ENCODE assay signal across 17 cellular contexts in genomic region chr10:15211464-15211979, GRCh38. TPM values are rescaled to one million over a fixed set of nuclear protein-coding genes. Genes with fewer than 3 reads are reported as not detected.
A peak's percentile ranks its signal among the peaks of the same experiment; 100 is the strongest.
DNase-seq lines count a peak whose midpoint lies in the region; ATAC-seq, FAIRE-seq and TF ChIP-seq lines count a peak whose summit lies in the region.
"Had no signal": no experiment of that assay in that cellular context is flagged by ENCODE, and none has a peak within 500 bp of the region (broad histone marks: within the 10 kb centered on the region; RNA-seq: fewer than 3 reads in every experiment).

No MANE protein-coding gene starts in this region.

- H3K36me3 ChIP-seq in Panc1 (ENCODE audit: control insufficient read depth, insufficient read depth, low read length) (no peaks in the 10 kb centered on the region), endothelial cell of umbilical vein (ENCODE audit: control insufficient read depth in 2 of 2, extremely low read depth in 1 of 2, insufficient read depth in 2 of 2, low read length in 2 of 2) (peaks cover 11 to 13% of the 10 kb centered on the region in 2 experiments), kidney (ENCODE audit: control insufficient read depth in 1 of 2, insufficient read depth in 2 of 2, low read length in 2 of 2) (peaks cover 0 to 6% of the 10 kb centered on the region in 2 donors)

- POLR2A ChIA-PET in Panc1 (lab: Charles Lee), result interaction anchor here (0.6 kb wide), 2 partner anchors 112 to 559 kb away, joined by 4 to 10 read pairs; no protein-coding TSS in a partner anchor
- POLR2A ChIA-PET in endothelial cell of umbilical vein (lab: Charles Lee), result interaction anchor here (0.6 kb wide), 1 partner anchor 53 kb away, joined by 3 read pairs; no protein-coding TSS in a partner anchor

- in situ Hi-C loops in Panc1 (cut with HindIII; ENCODE audit: low pct_unique_long_range_greater_than_20kb, low sequenced_read_pairs), result no loop called here

- H3K27ac ChIP-seq in Panc1 (ENCODE audit: low read length) (no peak overlapping the region), endothelial cell of umbilical vein (ENCODE audit: insufficient read depth, low read depth, low read length) (peak overlapping the region; percentile 7), kidney (ENCODE audit: low read depth in 2 of 2, low read length in 2 of 2) (no peak overlapping the region)
- H3K27ac ChIP-seq: body of pancreas, skin epidermis, upper lobe of left lung had no signal

- no peaks in the 10 kb centered on the region for H3K9me3 ChIP-seq in Panc1 (ENCODE audit: control insufficient read depth, insufficient read depth, low read depth, low read length)
- H3K9me3 ChIP-seq in endothelial cell of umbilical vein (replicated peaks; ENCODE audit: control insufficient read depth, insufficient read depth, low read length), result no peaks in the 10 kb centered on the region
- H3K9me3 ChIP-seq in kidney (ENCODE audit: control insufficient read depth in 1 of 2, low read length in 2 of 2), result no peaks in the 10 kb centered on the region
- H3K9me3 ChIP-seq: body of pancreas, upper lobe of left lung had no signal

- no peak overlapping the region for H3K4me2 ChIP-seq in endothelial cell of umbilical vein (ENCODE audit: insufficient read depth, low read length)

- H3K9ac ChIP-seq in endothelial cell of umbilical vein (replicated peaks; ENCODE audit: extremely low read depth, insufficient read depth, low read length), result no peak overlapping the region
- H3K9ac ChIP-seq in kidney (ENCODE audit: low read length in 2 of 2), result no peak overlapping the region

- intact Hi-C loops in Panc1 (cut with micrococcal nuclease; ENCODE audit: unreplicated experiment) (no loop called here), endothelial cell of umbilical vein (cut with micrococcal nuclease) (no loop called here), kidney (cut with DNase I) (loop anchor here (10.0 kb wide), 1 partner anchor 163 kb away; the partner anchor contains the start of gene FAM171A1)

- H3K36me3 Mint-ChIP-seq in activated naive CD4-positive, alpha-beta T cell treated with anti-CD3 and anti-CD28 coated beads, Interleukin-2, amount 50 U/mL, for 72 hours, result peaks cover 0 to 8% of the 10 kb centered on the region in 2 donors
- H3K36me3 Mint-ChIP-seq in stimulated activated effector memory CD8-positive, alpha-beta T cell treated with anti-CD3 and anti-CD28 coated beads, Interleukin-12 subunit alpha, Interleukin-12 subunit beta, amount 100 ng/mL, for 72 hours, result no peaks in the 10 kb centered on the region
- H3K36me3 Mint-ChIP-seq: natural killer cell treated with Interleukin-12 subunit alpha and Interleukin-12 subunit beta and Interleukin-15 and Interleukin-18, amount 100 ng/mL, for 72 hours had no signal

- H3K9me1 ChIP-seq in endothelial cell of umbilical vein (replicated peaks; ENCODE audit: control insufficient read depth, extremely low read depth, insufficient read depth, low read length), result no peaks in the 10 kb centered on the region

- H3K27me3 ChIP-seq in Panc1 (ENCODE audit: control insufficient read depth, insufficient read depth, low read length) (no peaks in the 10 kb centered on the region), endothelial cell of umbilical vein (ENCODE audit: control insufficient read depth in 2 of 2, insufficient read depth in 2 of 2, low read length in 2 of 2) (no peaks in the 10 kb centered on the region)
- H3K27me3 ChIP-seq: body of pancreas, upper lobe of left lung had no signal

- no peak overlapping the region for H2AFZ ChIP-seq in endothelial cell of umbilical vein (ENCODE audit: low read depth, low read length)

- TF ChIP-seq CTCF in Panc1 (IDR thresholded peaks at IDR 0.05), result no peak
- TF ChIP-seq CTCF in endothelial cell of umbilical vein (IDR thresholded peaks at IDR 0.05; ENCODE audit: extremely low read depth in 1 of 2, insufficient read depth in 1 of 2, low read depth in 1 of 2, low read length in 2 of 2), result no peak
- TF ChIP-seq CTCF in kidney (IDR thresholded peaks at IDR 0.05; ENCODE audit: borderline replicate concordance, extremely low read depth, insufficient read depth), result no peak

- H3K9me3 Mint-ChIP-seq in activated naive CD4-positive, alpha-beta T cell treated with anti-CD3 and anti-CD28 coated beads, Interleukin-2, amount 50 U/mL, for 72 hours, result peaks cover 0 to 2% of the 10 kb centered on the region in 2 donors
- no peaks in the 10 kb centered on the region for H3K9me3 Mint-ChIP-seq in stimulated activated effector memory CD8-positive, alpha-beta T cell treated with anti-CD3 and anti-CD28 coated beads, Interleukin-12 subunit alpha, Interleukin-12 subunit beta, amount 100 ng/mL, for 72 hours
- H3K9me3 Mint-ChIP-seq: CD8-positive, alpha-beta T cell; IgD-negative memory B cell; natural killer cell treated with Interleukin-12 subunit alpha and Interleukin-12 subunit beta and Interleukin-15 and Interleukin-18, amount 100 ng/mL, for 72 hours had no signal

- no peak overlapping the region for H3K4me3 Mint-ChIP-seq in stimulated activated effector memory CD8-positive, alpha-beta T cell treated with anti-CD3 and anti-CD28 coated beads, Interleukin-12 subunit alpha, Interleukin-12 subunit beta, amount 100 ng/mL, for 72 hours
- H3K4me3 Mint-ChIP-seq: CD8-positive, alpha-beta T cell; IgD-negative memory B cell; natural killer cell treated with Interleukin-12 subunit alpha and Interleukin-12 subunit beta and Interleukin-15 and Interleukin-18, amount 100 ng/mL, for 72 hours had no signal

- H3K4me1 ChIP-seq in Panc1 (ENCODE audit: control insufficient read depth, insufficient read depth, low read length) (no peaks in the 10 kb centered on the region), endothelial cell of umbilical vein (ENCODE audit: control insufficient read depth, extremely low read depth, insufficient read depth, low read length) (peaks cover 11% of the 10 kb centered on the region), kidney (ENCODE audit: control insufficient read depth in 1 of 2, insufficient read depth in 1 of 2, low read depth in 1 of 2, low read length in 2 of 2) (peaks cover 0 to 6% of the 10 kb centered on the region in 2 donors)

- peaks cover 35% of the 10 kb centered on the region for H3K4me1 Mint-ChIP-seq in stimulated activated effector memory CD8-positive, alpha-beta T cell treated with anti-CD3 and anti-CD28 coated beads, Interleukin-12 subunit alpha, Interleukin-12 subunit beta, amount 100 ng/mL, for 72 hours

- dilution Hi-C loops in endothelial cell of umbilical vein (cut with MboI; ENCODE audit: extremely low pct_ligation_motif_present, low sequenced_read_pairs), result no loop called here

- H3K4me3 ChIP-seq in Panc1 (ENCODE audit: low read depth in 2 of 2, low read length in 2 of 2) (no peak overlapping the region), endothelial cell of umbilical vein (replicated peaks in 1 of 3; ENCODE audit: insufficient read depth in 1 of 3, low read depth in 1 of 3, low read length in 3 of 3) (no peak overlapping the region), kidney (ENCODE audit: low read length in 2 of 2) (no peak overlapping the region)
- H3K4me3 ChIP-seq: body of pancreas, skin epidermis, upper lobe of left lung had no signal

- no peak overlapping the region for H3K27ac Mint-ChIP-seq in activated naive CD4-positive, alpha-beta T cell treated with anti-CD3 and anti-CD28 coated beads, Interleukin-2, amount 50 U/mL, for 72 hours
- H3K27ac Mint-ChIP-seq in stimulated activated effector memory CD8-positive, alpha-beta T cell treated with anti-CD3 and anti-CD28 coated beads, Interleukin-12 subunit alpha, Interleukin-12 subunit beta, amount 100 ng/mL, for 72 hours, result no peak overlapping the region
- H3K27ac Mint-ChIP-seq: CD8-positive, alpha-beta T cell; IgD-negative memory B cell; natural killer cell treated with Interleukin-12 subunit alpha and Interleukin-12 subunit beta and Interleukin-15 and Interleukin-18, amount 100 ng/mL, for 72 hours had no signal

- H4K20me1 ChIP-seq in endothelial cell of umbilical vein (replicated peaks; ENCODE audit: control insufficient read depth, extremely low read depth, insufficient read depth, low read length), result no peaks in the 10 kb centered on the region

- CTCF ChIA-PET in Panc1 (lab: Charles Lee), result no interaction called here
- CTCF ChIA-PET in endothelial cell of umbilical vein (lab: Charles Lee), result interaction anchor here (1.0 to 4.9 kb wide), 9 partner anchors 8 to 160 kb away, joined by 3 to 24 read pairs (median 4); partner anchors contain the start of genes FAM171A1 and NMT2

- peak; percentile 25 to 46 for ATAC-seq in activated naive CD4-positive, alpha-beta T cell treated with anti-CD3 and anti-CD28 coated beads, Interleukin-2, amount 50 U/mL, for 72 hours
- peak; percentile 66; the same call in 1 of the 2 replicates for ATAC-seq in Panc1
- ATAC-seq in stimulated activated effector memory CD8-positive, alpha-beta T cell treated with anti-CD3 and anti-CD28 coated beads, Interleukin-12 subunit alpha, Interleukin-12 subunit beta, amount 100 ng/mL, for 72 hours, result peak; percentile 17
- ATAC-seq: body of pancreas; CD8-positive, alpha-beta T cell; natural killer cell treated with Interleukin-12 subunit alpha and Interleukin-12 subunit beta and Interleukin-15 and Interleukin-18, amount 100 ng/mL, for 72 hours had no signal

- no peak for DNase-seq in activated naive CD4-positive, alpha-beta T cell treated with anti-CD3 and anti-CD28 coated beads, Interleukin-2, amount 50 U/mL, for 72 hours (ENCODE audit: low spot score in 2 of 2)
- no peak for DNase-seq in activated naive CD4-positive, alpha-beta T cell (lab: John Stamatoyannopoulos, UW)
- DNase-seq in Panc1 (ENCODE audit: low read depth, low spot score), result no peak
- DNase-seq in endothelial cell of umbilical vein (ENCODE audit: low read depth, low spot score), result peak; percentile 19
- no peak for DNase-seq in stimulated activated effector memory CD8-positive, alpha-beta T cell treated with anti-CD3 and anti-CD28 coated beads, Interleukin-12 subunit alpha, Interleukin-12 subunit beta, amount 100 ng/mL, for 72 hours (ENCODE audit: low spot score in 2 of 2)
- no peak for DNase-seq in kidney
- no peak for DNase-seq in NCI-H2171 treated with DMSO at 0.1 percent for 48 hours (lab: John Stamatoyannopoulos, UW)
- no peak for DNase-seq in inferior parietal cortex (ENCODE audit: extremely low spot score)
- DNase-seq: body of pancreas; CD8-positive, alpha-beta T cell; GOT3; NCI-H1930; T-helper 1 cell; upper lobe of left lung had no signal

- BruUV-seq in Panc1 (replicated peaks; lab: Mats Ljungman, UMichigan) (no TSS peak), endothelial cell of umbilical vein (replicated peaks; lab: Mats Ljungman, UMichigan) (no TSS peak)

- peak; percentile 57 for FAIRE-seq in endothelial cell of umbilical vein (lab: Jason Lieb, UNC)
- FAIRE-seq in kidney (lab: Jason Lieb, UNC), result no peak

- H3K79me2 ChIP-seq in endothelial cell of umbilical vein (ENCODE audit: control insufficient read depth, insufficient read depth, low read length), result peaks cover 13% of the 10 kb centered on the region

- no peak for TF ChIP-seq POLR2A in endothelial cell of umbilical vein (IDR thresholded peaks at IDR 0.05; ENCODE audit: low read depth, low read length)

RNA-seq across cellular contexts. Expression of gene NMT2, which starts 43.0 kb away (rescaled TPM):
- total RNA-seq in activated naive CD4-positive, alpha-beta T cell treated with anti-CD3 and anti-CD28 coated beads, Interleukin-2, amount 50 U/mL, for 72 hours, result 10 to 100 TPM; 21.2 to 30.7 TPM
- total RNA-seq in Panc1 (2021; ENCODE audit: unreplicated experiment) (14.3 TPM), endothelial cell of umbilical vein (109 and 110 TPM in 2 replicates), kidney (19.8 TPM)
- 6.5 TPM for polyA plus RNA-seq in Panc1 (2012; ENCODE audit: insufficient read length)
- polyA plus RNA-seq in endothelial cell of umbilical vein (31.9 and 39.0 TPM in 2 replicates), kidney (ENCODE audit: insufficient read depth, low read depth, low replicate concordance) (11.7 TPM)
- polyA plus RNA-seq in endothelial cell of umbilical vein (2011; cell fraction: cytosol; rRNA removed), result 48.3 and 49.3 TPM in 2 replicates
- 78.4 and 107 TPM in 2 replicates for polyA plus RNA-seq in endothelial cell of umbilical vein (2011; cell fraction: nucleus; rRNA removed)
- polyA plus RNA-seq in endothelial cell of umbilical vein (2012), result 58.9 and 84.5 TPM in 2 replicates
- 32.7 and 34.9 TPM in 2 replicates for polyA minus RNA-seq in endothelial cell of umbilical vein
- polyA minus RNA-seq in endothelial cell of umbilical vein (2011; cell fraction: cytosol; rRNA and poly(A)+ RNA removed), result not detected
- 58.9 and 70.1 TPM in 2 replicates for polyA minus RNA-seq in endothelial cell of umbilical vein (2011; cell fraction: nucleus; rRNA and poly(A)+ RNA removed)
